1 cellular context compared by ENCODE assay signal in genomic region chr5:176775409-176775808, GRCh38.
TF ChIP-seq lines count a peak whose summit lies in the region.

No MANE protein-coding gene starts in this region.

TF ChIP-seq in GM23338, 12 proteins besides CTCF, POLR2A, EP300 and RAD21 (continued from another document):
- TF ChIP-seq ETS1 (IDR thresholded peaks at IDR 0.05) (no peak), NANOG (IDR thresholded peaks at IDR 0.05; ENCODE audit: borderline replicate concordance) (no peak), ZNF114 (CRISPR knock-in tag; IDR thresholded peaks at IDR 0.05) (no peak), EZH2 (IDR thresholded peaks at IDR 0.05; ENCODE audit: low read depth, unreplicated experiment) (no peak), EZH2phosphoT487 (IDR thresholded peaks at IDR 0.05; ENCODE audit: unreplicated experiment) (no peak), CREB1 (CRISPR knock-in tag; IDR thresholded peaks at IDR 0.05; ENCODE audit: low read depth) (no peak)
- TF ChIP-seq, protein P1, sequence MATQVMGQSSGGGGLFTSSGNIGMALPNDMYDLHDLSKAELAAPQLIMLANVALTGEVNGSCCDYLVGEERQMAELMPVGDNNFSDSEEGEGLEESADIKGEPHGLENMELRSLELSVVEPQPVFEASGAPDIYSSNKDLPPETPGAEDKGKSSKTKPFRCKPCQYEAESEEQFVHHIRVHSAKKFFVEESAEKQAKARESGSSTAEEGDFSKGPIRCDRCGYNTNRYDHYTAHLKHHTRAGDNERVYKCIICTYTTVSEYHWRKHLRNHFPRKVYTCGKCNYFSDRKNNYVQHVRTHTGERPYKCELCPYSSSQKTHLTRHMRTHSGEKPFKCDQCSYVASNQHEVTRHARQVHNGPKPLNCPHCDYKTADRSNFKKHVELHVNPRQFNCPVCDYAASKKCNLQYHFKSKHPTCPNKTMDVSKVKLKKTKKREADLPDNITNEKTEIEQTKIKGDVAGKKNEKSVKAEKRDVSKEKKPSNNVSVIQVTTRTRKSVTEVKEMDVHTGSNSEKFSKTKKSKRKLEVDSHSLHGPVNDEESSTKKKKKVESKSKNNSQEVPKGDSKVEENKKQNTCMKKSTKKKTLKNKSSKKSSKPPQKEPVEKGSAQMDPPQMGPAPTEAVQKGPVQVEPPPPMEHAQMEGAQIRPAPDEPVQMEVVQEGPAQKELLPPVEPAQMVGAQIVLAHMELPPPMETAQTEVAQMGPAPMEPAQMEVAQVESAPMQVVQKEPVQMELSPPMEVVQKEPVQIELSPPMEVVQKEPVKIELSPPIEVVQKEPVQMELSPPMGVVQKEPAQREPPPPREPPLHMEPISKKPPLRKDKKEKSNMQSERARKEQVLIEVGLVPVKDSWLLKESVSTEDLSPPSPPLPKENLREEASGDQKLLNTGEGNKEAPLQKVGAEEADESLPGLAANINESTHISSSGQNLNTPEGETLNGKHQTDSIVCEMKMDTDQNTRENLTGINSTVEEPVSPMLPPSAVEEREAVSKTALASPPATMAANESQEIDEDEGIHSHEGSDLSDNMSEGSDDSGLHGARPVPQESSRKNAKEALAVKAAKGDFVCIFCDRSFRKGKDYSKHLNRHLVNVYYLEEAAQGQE (IDR thresholded peaks at IDR 0.05; ENCODE audit: unreplicated experiment), result no peak
